ENCODE assay signal across 21 cellular contexts in genomic region chr20:16713056-16713455, GRCh38. TPM values are rescaled to one million over a fixed set of nuclear protein-coding genes. Genes with fewer than 3 reads are reported as not detected.
"Had no signal": no experiment of that assay in that cellular context is flagged by ENCODE, and none has a peak within 500 bp of the region (broad histone marks: within the 10 kb centered on the region; RNA-seq: fewer than 3 reads in every experiment).

No MANE protein-coding gene starts in this region.

- H3K9me3 ChIP-seq: esophagus muscularis mucosa, thoracic aorta had no signal

- H3K36me3 Mint-ChIP-seq: activated naive CD8-positive, alpha-beta T cell had no signal

- H3K36me3 ChIP-seq: brain microvascular endothelial cell, esophagus muscularis mucosa, thoracic aorta had no signal

- DNase-seq: activated CD4-positive, alpha-beta memory T cell treated with anti-CD3 and anti-CD28 coated beads, Interleukin-2, amount 10 ng/mL, durations not matched to agents 7 days and 5 days; activated gamma-delta T cell; activated T-cell treated with anti-CD3 and anti-CD28 coated beads, Interleukin-2, amount 50 U/mL, for 48 hours; brain microvascular endothelial cell; cerebellar nuclear complex; dermis blood vessel endothelial cell; left cardiac atrium; natural killer cell; stimulated activated CD4-positive, alpha-beta T cell treated with anti-CD3 and anti-CD28 coated beads, Interleukin-4, amount 100 ng/mL, for 1 hour; stimulated activated CD8-positive, alpha-beta memory T cell treated with anti-CD3 and anti-CD28 coated beads, Interleukin-4, amount 100 ng/mL, for 48 hours; stimulated activated naive CD8-positive, alpha-beta T cell treated with anti-CD3 and anti-CD28 coated beads, Interleukin-15, amount 100 ng/mL, for 72 hours; T-helper 9 cell had no signal

- H3K27ac ChIP-seq: brain microvascular endothelial cell, esophagus muscularis mucosa, thoracic aorta had no signal

- H3K9me3 Mint-ChIP-seq: activated CD4-positive, alpha-beta memory T cell treated with anti-CD3 and anti-CD28 coated beads, Interleukin-2, amount 10 ng/mL, durations not matched to agents 7 days and 5 days; natural killer cell had no signal

- H3K4me3 Mint-ChIP-seq: activated CD4-positive, alpha-beta memory T cell treated with anti-CD3 and anti-CD28 coated beads, Interleukin-2, amount 10 ng/mL, durations not matched to agents 7 days and 5 days; activated naive CD8-positive, alpha-beta T cell; natural killer cell; stimulated activated naive CD8-positive, alpha-beta T cell treated with anti-CD3 and anti-CD28 coated beads, Interleukin-15, amount 100 ng/mL, for 72 hours had no signal

- H3K4me1 ChIP-seq: esophagus muscularis mucosa had no signal

- H3K4me3 ChIP-seq: esophagus muscularis mucosa, thoracic aorta had no signal

- H3K27ac Mint-ChIP-seq: activated CD4-positive, alpha-beta memory T cell treated with anti-CD3 and anti-CD28 coated beads, Interleukin-2, amount 10 ng/mL, durations not matched to agents 7 days and 5 days; activated naive CD8-positive, alpha-beta T cell; natural killer cell; stimulated activated naive CD8-positive, alpha-beta T cell treated with anti-CD3 and anti-CD28 coated beads, Interleukin-15, amount 100 ng/mL, for 72 hours had no signal

RNA-seq across cellular contexts. Expression of gene OTOR, which starts 35.1 kb away (rescaled TPM):
- total RNA-seq: activated CD4-positive, alpha-beta memory T cell treated with anti-CD3 and anti-CD28 coated beads, Interleukin-2, amount 10 ng/mL, durations not matched to agents 7 days and 5 days; dermis blood vessel endothelial cell; esophagus muscularis mucosa; fibroblast of villous mesenchyme; left cardiac atrium; lung microvascular endothelial cell; mononuclear cell; natural killer cell; osteoblast; pulmonary artery endothelial cell; thoracic aorta had no signal
- polyA plus RNA-seq: urinary bladder had no signal
